Comparison of ENCODE assay signal across 1 cellular context in the genomic region with DNA sequence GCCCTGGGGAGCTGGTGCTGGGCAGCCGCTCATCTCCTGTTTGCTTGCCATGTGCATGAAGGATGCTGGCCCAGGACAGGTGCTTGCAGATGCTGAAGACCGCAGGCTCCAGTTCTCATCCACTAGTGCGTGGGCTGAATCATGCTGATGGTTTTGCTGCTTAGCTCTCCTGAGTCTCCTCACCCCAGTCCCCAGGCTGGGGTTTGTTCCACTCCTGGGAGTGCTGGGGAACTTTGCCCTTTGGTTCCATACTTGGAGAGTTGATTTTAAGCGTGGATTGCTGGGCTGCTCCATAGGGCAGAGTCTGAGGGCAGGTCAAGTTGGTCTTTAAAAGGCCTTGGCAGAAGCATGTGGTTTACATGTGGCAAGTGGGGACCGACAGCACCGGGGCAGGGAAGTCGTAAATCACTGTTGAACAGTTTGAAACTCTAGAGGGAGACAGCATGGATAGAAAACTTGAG.
TF ChIP-seq lines count a peak whose summit lies in the region.

No MANE protein-coding gene starts in this region.

TF ChIP-seq in K562, 482 proteins besides CTCF, POLR2A, EP300 and RAD21 (continued from another document and continues in another):
- TF ChIP-seq, protein P1, sequence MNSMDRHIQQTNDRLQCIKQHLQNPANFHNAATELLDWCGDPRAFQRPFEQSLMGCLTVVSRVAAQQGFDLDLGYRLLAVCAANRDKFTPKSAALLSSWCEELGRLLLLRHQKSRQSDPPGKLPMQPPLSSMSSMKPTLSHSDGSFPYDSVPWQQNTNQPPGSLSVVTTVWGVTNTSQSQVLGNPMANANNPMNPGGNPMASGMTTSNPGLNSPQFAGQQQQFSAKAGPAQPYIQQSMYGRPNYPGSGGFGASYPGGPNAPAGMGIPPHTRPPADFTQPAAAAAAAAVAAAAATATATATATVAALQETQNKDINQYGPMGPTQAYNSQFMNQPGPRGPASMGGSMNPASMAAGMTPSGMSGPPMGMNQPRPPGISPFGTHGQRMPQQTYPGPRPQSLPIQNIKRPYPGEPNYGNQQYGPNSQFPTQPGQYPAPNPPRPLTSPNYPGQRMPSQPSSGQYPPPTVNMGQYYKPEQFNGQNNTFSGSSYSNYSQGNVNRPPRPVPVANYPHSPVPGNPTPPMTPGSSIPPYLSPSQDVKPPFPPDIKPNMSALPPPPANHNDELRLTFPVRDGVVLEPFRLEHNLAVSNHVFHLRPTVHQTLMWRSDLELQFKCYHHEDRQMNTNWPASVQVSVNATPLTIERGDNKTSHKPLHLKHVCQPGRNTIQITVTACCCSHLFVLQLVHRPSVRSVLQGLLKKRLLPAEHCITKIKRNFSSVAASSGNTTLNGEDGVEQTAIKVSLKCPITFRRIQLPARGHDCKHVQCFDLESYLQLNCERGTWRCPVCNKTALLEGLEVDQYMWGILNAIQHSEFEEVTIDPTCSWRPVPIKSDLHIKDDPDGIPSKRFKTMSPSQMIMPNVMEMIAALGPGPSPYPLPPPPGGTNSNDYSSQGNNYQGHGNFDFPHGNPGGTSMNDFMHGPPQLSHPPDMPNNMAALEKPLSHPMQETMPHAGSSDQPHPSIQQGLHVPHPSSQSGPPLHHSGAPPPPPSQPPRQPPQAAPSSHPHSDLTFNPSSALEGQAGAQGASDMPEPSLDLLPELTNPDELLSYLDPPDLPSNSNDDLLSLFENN (IDR thresholded peaks at IDR 0.05; ENCODE audit: low read depth in 2 of 2, low read length in 2 of 2) = 0 out of 4 replicates have a peak, but pooled peaks of 1 of the 2 experiments have one; percentile 46
- TF ChIP-seq ZNF77 (CRISPR knock-in tag; IDR thresholded peaks at IDR 0.05) = no peak; the same call in 1 of the 2 replicates
- TF ChIP-seq ARID1B (IDR thresholded peaks at IDR 0.05) = no peak
- TF ChIP-seq RBM14 (IDR thresholded peaks at IDR 0.05; ENCODE audit: borderline replicate concordance, insufficient read depth, low read depth, low read length) = no peak
- TF ChIP-seq MIER1 (IDR thresholded peaks at IDR 0.05; ENCODE audit: low read depth) = no peak; the same call in 1 of the 2 replicates
- TF ChIP-seq, protein P2, sequence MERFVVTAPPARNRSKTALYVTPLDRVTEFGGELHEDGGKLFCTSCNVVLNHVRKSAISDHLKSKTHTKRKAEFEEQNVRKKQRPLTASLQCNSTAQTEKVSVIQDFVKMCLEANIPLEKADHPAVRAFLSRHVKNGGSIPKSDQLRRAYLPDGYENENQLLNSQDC (CRISPR knock-in tag; IDR thresholded peaks at IDR 0.05) = no peak
- TF ChIP-seq KLF6 (CRISPR knock-in tag; IDR thresholded peaks at IDR 0.05; ENCODE audit: borderline replicate concordance) = peak; percentile 69
- TF ChIP-seq MTA1 (IDR thresholded peaks at IDR 0.05; ENCODE audit: borderline replicate concordance) = no peak
- TF ChIP-seq ZNF444 (CRISPR knock-in tag; IDR thresholded peaks at IDR 0.05) = no peak
- no peak for TF ChIP-seq MCM5 (IDR thresholded peaks at IDR 0.05; ENCODE audit: low read depth)
- TF ChIP-seq ZNF764 (CRISPR knock-in tag; IDR thresholded peaks at IDR 0.05; ENCODE audit: low read depth) = no peak
- TF ChIP-seq, protein P3, sequence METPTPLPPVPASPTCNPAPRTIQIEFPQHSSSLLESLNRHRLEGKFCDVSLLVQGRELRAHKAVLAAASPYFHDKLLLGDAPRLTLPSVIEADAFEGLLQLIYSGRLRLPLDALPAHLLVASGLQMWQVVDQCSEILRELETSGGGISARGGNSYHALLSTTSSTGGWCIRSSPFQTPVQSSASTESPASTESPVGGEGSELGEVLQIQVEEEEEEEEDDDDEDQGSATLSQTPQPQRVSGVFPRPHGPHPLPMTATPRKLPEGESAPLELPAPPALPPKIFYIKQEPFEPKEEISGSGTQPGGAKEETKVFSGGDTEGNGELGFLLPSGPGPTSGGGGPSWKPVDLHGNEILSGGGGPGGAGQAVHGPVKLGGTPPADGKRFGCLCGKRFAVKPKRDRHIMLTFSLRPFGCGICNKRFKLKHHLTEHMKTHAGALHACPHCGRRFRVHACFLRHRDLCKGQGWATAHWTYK (CRISPR knock-in tag; IDR thresholded peaks at IDR 0.05) = peak; percentile 91
- TF ChIP-seq POLR2B (IDR thresholded peaks at IDR 0.05; ENCODE audit: low read depth, partially characterized antibody) = no peak
- TF ChIP-seq, protein P4, sequence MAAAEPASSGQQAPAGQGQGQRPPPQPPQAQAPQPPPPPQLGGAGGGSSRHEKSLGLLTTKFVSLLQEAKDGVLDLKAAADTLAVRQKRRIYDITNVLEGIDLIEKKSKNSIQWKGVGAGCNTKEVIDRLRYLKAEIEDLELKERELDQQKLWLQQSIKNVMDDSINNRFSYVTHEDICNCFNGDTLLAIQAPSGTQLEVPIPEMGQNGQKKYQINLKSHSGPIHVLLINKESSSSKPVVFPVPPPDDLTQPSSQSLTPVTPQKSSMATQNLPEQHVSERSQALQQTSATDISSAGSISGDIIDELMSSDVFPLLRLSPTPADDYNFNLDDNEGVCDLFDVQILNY (CRISPR knock-in tag; IDR thresholded peaks at IDR 0.05) = no peak
- no peak for TF ChIP-seq PCBP2 (IDR thresholded peaks at IDR 0.05; ENCODE audit: low read depth, low read length, poor library complexity, severe bottlenecking)
- TF ChIP-seq ZNF644 (tag; IDR thresholded peaks at IDR 0.05; ENCODE audit: low read depth) = peak; percentile 68; the same call in 1 of the 2 replicates
- TF ChIP-seq SIRT6 (IDR thresholded peaks at IDR 0.05; ENCODE audit: low read depth, low read length) = no peak
- TF ChIP-seq ZNF696 (CRISPR knock-in tag; conservative IDR thresholded peaks at IDR 0.05) = no peak
- TF ChIP-seq SMARCA4 (IDR thresholded peaks at IDR 0.05) = 0 out of 2 replicates have a peak, but pooled peaks have one; percentile 25
- peak; percentile 42; the same call in 1 of the 2 replicates for TF ChIP-seq NR2C2 (CRISPR knock-in tag; IDR thresholded peaks at IDR 0.05)
- peak; percentile 62 for TF ChIP-seq NR2C2 (tag; IDR thresholded peaks at IDR 0.05)
- no peak for TF ChIP-seq PHF20 (IDR thresholded peaks at IDR 0.05; ENCODE audit: partially characterized antibody)
- 0 out of 2 replicates have a peak, but pooled peaks have one; percentile 6 for TF ChIP-seq SPI1 (IDR thresholded peaks at IDR 0.05; ENCODE audit: borderline replicate concordance, low read depth, low read length)
- no peak for TF ChIP-seq ASH1L (IDR thresholded peaks at IDR 0.05; ENCODE audit: borderline replicate concordance, low read depth, partially characterized antibody)
- TF ChIP-seq ZFPM2 (CRISPR knock-in tag; IDR thresholded peaks at IDR 0.05) = no peak
- TF ChIP-seq HLTF (IDR thresholded peaks at IDR 0.05) = no peak
- no peak for TF ChIP-seq SAFB2 (IDR thresholded peaks at IDR 0.05; ENCODE audit: borderline replicate concordance, low read depth, low read length, severe bottlenecking)
- TF ChIP-seq, protein P5, sequence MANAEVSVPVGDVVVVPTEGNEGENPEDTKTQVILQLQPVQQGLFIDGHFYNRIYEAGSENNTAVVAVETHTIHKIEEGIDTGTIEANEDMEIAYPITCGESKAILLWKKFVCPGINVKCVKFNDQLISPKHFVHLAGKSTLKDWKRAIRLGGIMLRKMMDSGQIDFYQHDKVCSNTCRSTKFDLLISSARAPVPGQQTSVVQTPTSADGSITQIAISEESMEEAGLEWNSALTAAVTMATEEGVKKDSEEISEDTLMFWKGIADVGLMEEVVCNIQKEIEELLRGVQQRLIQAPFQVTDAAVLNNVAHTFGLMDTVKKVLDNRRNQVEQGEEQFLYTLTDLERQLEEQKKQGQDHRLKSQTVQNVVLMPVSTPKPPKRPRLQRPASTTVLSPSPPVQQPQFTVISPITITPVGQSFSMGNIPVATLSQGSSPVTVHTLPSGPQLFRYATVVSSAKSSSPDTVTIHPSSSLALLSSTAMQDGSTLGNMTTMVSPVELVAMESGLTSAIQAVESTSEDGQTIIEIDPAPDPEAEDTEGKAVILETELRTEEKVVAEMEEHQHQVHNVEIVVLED (CRISPR knock-in tag; IDR thresholded peaks at IDR 0.05) = no peak; the same call in 1 of the 2 replicates
- TF ChIP-seq ZNF436 (CRISPR knock-in tag; IDR thresholded peaks at IDR 0.05) = no peak
- 0 out of 2 replicates have a peak, but pooled peaks have one; percentile 54 for TF ChIP-seq ERF (CRISPR knock-in tag; IDR thresholded peaks at IDR 0.05)
- TF ChIP-seq UBTF (IDR thresholded peaks at IDR 0.05; ENCODE audit: borderline replicate concordance in 1 of 2, low read depth in 2 of 2, low read length in 2 of 2) = 0 out of 4 replicates have a peak, but pooled peaks of 1 of the 2 experiments have one; percentile 41
- no peak for TF ChIP-seq XRCC3 (IDR thresholded peaks at IDR 0.05)
- no peak for TF ChIP-seq ZNF124 (CRISPR knock-in tag; IDR thresholded peaks at IDR 0.05)
- TF ChIP-seq ELF1 (tag; IDR thresholded peaks at IDR 0.05) = 0 out of 2 replicates have a peak, but pooled peaks have one; percentile 33
- TF ChIP-seq ZNF551 (CRISPR knock-in tag; IDR thresholded peaks at IDR 0.05) = no peak
- TF ChIP-seq MNT (conservative IDR thresholded peaks at IDR 0.05) = peak; percentile 35 to 73; a peak in 3 of 4 replicates
- no peak for TF ChIP-seq BCOR (IDR thresholded peaks at IDR 0.05)
- TF ChIP-seq, protein P6, sequence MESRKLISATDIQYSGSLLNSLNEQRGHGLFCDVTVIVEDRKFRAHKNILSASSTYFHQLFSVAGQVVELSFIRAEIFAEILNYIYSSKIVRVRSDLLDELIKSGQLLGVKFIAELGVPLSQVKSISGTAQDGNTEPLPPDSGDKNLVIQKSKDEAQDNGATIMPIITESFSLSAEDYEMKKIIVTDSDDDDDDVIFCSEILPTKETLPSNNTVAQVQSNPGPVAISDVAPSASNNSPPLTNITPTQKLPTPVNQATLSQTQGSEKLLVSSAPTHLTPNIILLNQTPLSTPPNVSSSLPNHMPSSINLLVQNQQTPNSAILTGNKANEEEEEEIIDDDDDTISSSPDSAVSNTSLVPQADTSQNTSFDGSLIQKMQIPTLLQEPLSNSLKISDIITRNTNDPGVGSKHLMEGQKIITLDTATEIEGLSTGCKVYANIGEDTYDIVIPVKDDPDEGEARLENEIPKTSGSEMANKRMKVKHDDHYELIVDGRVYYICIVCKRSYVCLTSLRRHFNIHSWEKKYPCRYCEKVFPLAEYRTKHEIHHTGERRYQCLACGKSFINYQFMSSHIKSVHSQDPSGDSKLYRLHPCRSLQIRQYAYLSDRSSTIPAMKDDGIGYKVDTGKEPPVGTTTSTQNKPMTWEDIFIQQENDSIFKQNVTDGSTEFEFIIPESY (CRISPR knock-in tag; IDR thresholded peaks at IDR 0.05) = 0 out of 2 replicates have a peak, but pooled peaks have one; percentile 35
- no peak for TF ChIP-seq PML (IDR thresholded peaks at IDR 0.05; ENCODE audit: low read length)
- no peak for TF ChIP-seq PCBP1 (IDR thresholded peaks at IDR 0.05; ENCODE audit: low read depth, low read length, poor library complexity, severe bottlenecking)
- TF ChIP-seq, protein P7, sequence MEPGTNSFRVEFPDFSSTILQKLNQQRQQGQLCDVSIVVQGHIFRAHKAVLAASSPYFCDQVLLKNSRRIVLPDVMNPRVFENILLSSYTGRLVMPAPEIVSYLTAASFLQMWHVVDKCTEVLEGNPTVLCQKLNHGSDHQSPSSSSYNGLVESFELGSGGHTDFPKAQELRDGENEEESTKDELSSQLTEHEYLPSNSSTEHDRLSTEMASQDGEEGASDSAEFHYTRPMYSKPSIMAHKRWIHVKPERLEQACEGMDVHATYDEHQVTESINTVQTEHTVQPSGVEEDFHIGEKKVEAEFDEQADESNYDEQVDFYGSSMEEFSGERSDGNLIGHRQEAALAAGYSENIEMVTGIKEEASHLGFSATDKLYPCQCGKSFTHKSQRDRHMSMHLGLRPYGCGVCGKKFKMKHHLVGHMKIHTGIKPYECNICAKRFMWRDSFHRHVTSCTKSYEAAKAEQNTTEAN (CRISPR knock-in tag; IDR thresholded peaks at IDR 0.05) = no peak
- TF ChIP-seq ZNF431 (CRISPR knock-in tag; IDR thresholded peaks at IDR 0.05) = peak; percentile 82; the same call in 1 of the 2 replicates
- no peak for TF ChIP-seq ESRRB (CRISPR knock-in tag; IDR thresholded peaks at IDR 0.05; ENCODE audit: borderline replicate concordance)
- TF ChIP-seq TAF1 (IDR thresholded peaks at IDR 0.05; ENCODE audit: control insufficient read depth, extremely low read depth, insufficient read depth, low read length, severe bottlenecking) = no peak
- no peak for TF ChIP-seq SAP30 (IDR thresholded peaks at IDR 0.05; ENCODE audit: borderline replicate concordance, insufficient read depth, low read depth, low read length, poor library complexity, severe bottlenecking)
- no peak for TF ChIP-seq HDAC6 (IDR thresholded peaks at IDR 0.05; ENCODE audit: low read depth, low read length)
- no peak for TF ChIP-seq ZFP1 (CRISPR knock-in tag; IDR thresholded peaks at IDR 0.05)
- peak; percentile 80 for TF ChIP-seq RNF2 (IDR thresholded peaks at IDR 0.05)
- TF ChIP-seq DPF2 (IDR thresholded peaks at IDR 0.05) = peak; percentile 49
- no peak for TF ChIP-seq FOXA3 (CRISPR knock-in tag; conservative IDR thresholded peaks at IDR 0.05 in 1 of 2, IDR thresholded peaks at IDR 0.05 in 1 of 2)
- no peak for TF ChIP-seq WHSC1 (IDR thresholded peaks at IDR 0.05; ENCODE audit: low read length)
- TF ChIP-seq BCL6 (CRISPR knock-in tag; IDR thresholded peaks at IDR 0.05) = peak; percentile 60; the same call in 1 of the 2 replicates
- no peak for TF ChIP-seq ZKSCAN1 (IDR thresholded peaks at IDR 0.05; ENCODE audit: low read depth, low read length)
